26 cellular contexts compared by ENCODE assay signal in genomic region chr7:68400783-68401182, GRCh38.
"Had no signal": no experiment of that assay in that cellular context is flagged by ENCODE, and none has a peak within 500 bp of the region (broad histone marks: within the 10 kb centered on the region; RNA-seq: fewer than 3 reads in every experiment).

No MANE protein-coding gene starts in this region.

- H3K9me3 ChIP-seq: colonic mucosa, esophagus squamous epithelium, gastrocnemius medialis, lower lobe of right lung had no signal

- H3K4me3 ChIP-seq: colonic mucosa, esophagus squamous epithelium, gastrocnemius medialis, heart right ventricle, left lung, lower lobe of right lung, mucosa of descending colon had no signal

- H3K36me3 ChIP-seq: colonic mucosa, esophagus squamous epithelium, gastrocnemius medialis, heart right ventricle, left lung, lower lobe of right lung had no signal

- H3K27me3 ChIP-seq: colonic mucosa, esophagus squamous epithelium, gastrocnemius medialis, heart right ventricle, left lung had no signal

- ATAC-seq: effector memory CD8-positive, alpha-beta T cell; esophagus mucosa; gastrocnemius medialis; heart right ventricle; left cardiac atrium; left lung; left ventricle myocardium superior; lower lobe of right lung; mucosa of descending colon had no signal

- FAIRE-seq: endometrium, islet of Langerhans, keratinocyte had no signal

- DNase-seq: colonic mucosa; cortex of kidney; effector CD8-positive, alpha-beta T cell; effector memory CD8-positive, alpha-beta T cell; endodermal cell; erythroblast; esophagus squamous epithelium; foreskin fibroblast; foreskin melanocyte; gastrocnemius medialis; glutamatergic neuron; head of caudate nucleus; heart right ventricle; hippocampal formation; left cardiac atrium; left lung; left ventricle myocardium superior; lower lobe of right lung; mesenchymal stem cell; mucosa of descending colon; naive B cell had no signal

- H3K27ac ChIP-seq: colonic mucosa, epithelial cell of prostate, esophagus squamous epithelium, gastrocnemius medialis, heart right ventricle, left lung, lower lobe of right lung had no signal

- H3K4me1 ChIP-seq: colonic mucosa, esophagus squamous epithelium, gastrocnemius medialis, heart right ventricle, left lung, lower lobe of right lung had no signal
